Comparison of ENCODE assay signal across 10 cellular contexts in genomic region chr9:113654605-113655193, GRCh38.
DNase-seq lines count a peak whose midpoint lies in the region; ATAC-seq and TF ChIP-seq lines count a peak whose summit lies in the region.
"Had no signal": no experiment of that assay in that cellular context is flagged by ENCODE, and none has a peak within 500 bp of the region (broad histone marks: within the 10 kb centered on the region; RNA-seq: fewer than 3 reads in every experiment).

No MANE protein-coding gene starts in this region.

- no peak for TF ChIP-seq CTCF in SK-N-SH (IDR thresholded peaks at IDR 0.05)
- TF ChIP-seq CTCF in fibroblast of mammary gland (conservative IDR thresholded peaks at IDR 0.05; ENCODE audit: control insufficient read depth, insufficient read depth, low read depth, low read length), result no peak
- no peak for TF ChIP-seq CTCF in tibial artery (IDR thresholded peaks at IDR 0.05)
- no peak for TF ChIP-seq CTCF in GM13976 (IDR thresholded peaks at IDR 0.05; ENCODE audit: borderline replicate concordance, control extremely low read depth, extremely low read depth, insufficient read depth, missing control alignments)

- no peak for TF ChIP-seq RAD21 in SK-N-SH (IDR thresholded peaks at IDR 0.05; ENCODE audit: low read length)

- H3K9ac ChIP-seq in SK-N-SH (no peak overlapping the region; the same call in 1 of the 2 replicates), muscle layer of colon (ENCODE audit: low read length) (no peak overlapping the region)

- H3K79me2 ChIP-seq in SK-N-SH (ENCODE audit: insufficient read depth), result no peaks in the 10 kb centered on the region

- in situ Hi-C loops in GM13976 (cut with MboI; ENCODE audit: low sequenced_read_pairs, unreplicated experiment), result loop anchor here (5.0 to 25.0 kb wide), 3 partner anchors 67 to 517 kb away; no protein-coding TSS in a partner anchor

- intact Hi-C loops in tibial artery (cut with DNase I; ENCODE audit: low total_unique reads), result loop anchor here (2.0 to 10.0 kb wide), 3 partner anchors 64 to 380 kb away; partner anchors contain the start of genes CDC26 and PRPF4

- POLR2A ChIA-PET in SK-N-SH (lab: Yijun Ruan, JAX), result interaction anchor here (0.8 to 2.1 kb wide), 5 partner anchors 61 to 244 kb away, joined by 3 to 13 read pairs (median 4); partner anchors contain the start of genes C9orf43 and POLE3

- CTCF ChIA-PET in SK-N-SH (lab: Yijun Ruan, JAX), result interaction anchor here (0.7 to 19.0 kb wide), 35 partner anchors 11 to 380 kb away, joined by 3 to 1335 read pairs (median 6); partner anchors contain the start of genes ALAD, C9orf43, CDC26 and POLE3

- H3K27ac ChIP-seq in SK-N-SH (ENCODE audit: low read depth in 2 of 2, low read length in 1 of 2), result peak overlapping the region; percentile 7 to 44; a peak in 1 of 4 replicates
- peak overlapping the region; percentile 62 for H3K27ac ChIP-seq in muscle layer of colon (ENCODE audit: low read depth, low read length)
- H3K27ac ChIP-seq in tibial artery, result peak overlapping the region; percentile 65 to 74
- H3K27ac ChIP-seq: 22Rv1, HL-60 had no signal

- peak overlapping the region; percentile 13; the same call in 1 of the 2 replicates for H3K4me2 ChIP-seq in SK-N-SH

- no peaks in the 10 kb centered on the region for H4K20me1 ChIP-seq in SK-N-SH (ENCODE audit: insufficient read depth)

- peak overlapping the region; percentile 75; the same call in 1 of the 2 replicates for H2AFZ ChIP-seq in SK-N-SH (ENCODE audit: low read depth)

- no peak overlapping the region for H3K4me3 ChIP-seq in SK-N-SH (ENCODE audit: low read depth in 2 of 2, low read length in 1 of 2)
- H3K4me3 ChIP-seq in fibroblast of mammary gland (ENCODE audit: control insufficient read depth, low read depth, low read length), result no peak overlapping the region
- no peak overlapping the region for H3K4me3 ChIP-seq in muscle layer of colon (ENCODE audit: low read depth in 1 of 2, low read length in 2 of 2)
- no peak overlapping the region for H3K4me3 ChIP-seq in tibial artery

- H3K36me3 ChIP-seq in SK-N-SH (replicated peaks in 1 of 2; ENCODE audit: control insufficient read depth in 1 of 2, insufficient read depth in 2 of 2, low read length in 1 of 2) (no peaks in the 10 kb centered on the region), muscle layer of colon (ENCODE audit: insufficient read depth, low read length) (no peaks in the 10 kb centered on the region), tibial artery (no peaks in the 10 kb centered on the region)

- no peak for DNase-seq in SK-N-SH
- peak; percentile 50 for DNase-seq in fibroblast of mammary gland (ENCODE audit: low read depth)
- peak in 1 of 2 donors; percentile 83 for DNase-seq in tibial artery
- DNase-seq in NCI-H2196 (lab: John Stamatoyannopoulos, UW; ENCODE audit: unreplicated experiment), result no peak
- DNase-seq in GM13976 (ENCODE audit: low spot score), result no peak

- peaks cover 14% of the 10 kb centered on the region for H3F3A ChIP-seq in SK-N-SH (replicated peaks; ENCODE audit: insufficient read depth)

- TF ChIP-seq EP300 in SK-N-SH (IDR thresholded peaks at IDR 0.05; ENCODE audit: borderline replicate concordance in 1 of 2, low read depth in 1 of 2, low read length in 1 of 2), result no peak

- H3K4me1 ChIP-seq in SK-N-SH (ENCODE audit: control insufficient read depth in 1 of 2, insufficient read depth in 2 of 2, low read depth in 1 of 2, low read length in 1 of 2) (peaks cover 22 to 38% of the 10 kb centered on the region in 2 experiments), muscle layer of colon (ENCODE audit: insufficient read depth, low read length) (peaks cover 21% of the 10 kb centered on the region), tibial artery (peaks cover 0 to 20% (median 14%) of the 10 kb centered on the region in 4 donors)

- H3K9me3 ChIP-seq in SK-N-SH (no peaks in the 10 kb centered on the region), muscle layer of colon (ENCODE audit: low read length) (no peaks in the 10 kb centered on the region), tibial artery (no peaks in the 10 kb centered on the region)

- ATAC-seq in SK-N-SH treated with all-trans-retinoic acid at 6 μM for 48 hours (no peak), HG03460 (IDR thresholded peaks at IDR 0.05; ENCODE audit: unreplicated experiment) (no peak)

- H3K27me3 ChIP-seq in SK-N-SH (ENCODE audit: insufficient read depth) (no peaks in the 10 kb centered on the region), muscle layer of colon (ENCODE audit: control insufficient read depth in 1 of 2, insufficient read depth in 2 of 2, low read length in 2 of 2) (no peaks in the 10 kb centered on the region), tibial artery (peaks cover 0 to 10% of the 10 kb centered on the region in 2 donors)

- WGBS in SK-N-SH (ENCODE audit: low lambda C conversion rate), result 89% methylated on average over 10 of the region's 10 CpGs

- H3K9me2 ChIP-seq in SK-N-SH, result no peaks in the 10 kb centered on the region

TF ChIP-seq in SK-N-SH, 30 proteins besides CTCF, POLR2A, EP300 and RAD21:
- TF ChIP-seq NFIC (IDR thresholded peaks at IDR 0.05; ENCODE audit: borderline replicate concordance), result no peak
- TF ChIP-seq TEAD4 (IDR thresholded peaks at IDR 0.05; ENCODE audit: borderline replicate concordance, insufficient read depth), result no peak
- TF ChIP-seq MAX (IDR thresholded peaks at IDR 0.05; ENCODE audit: low read depth), result no peak
- TF ChIP-seq USF2 (IDR thresholded peaks at IDR 0.05; ENCODE audit: borderline replicate concordance, low read depth, low read length), result no peak
- no peak for TF ChIP-seq PBX3 (IDR thresholded peaks at IDR 0.05)
- TF ChIP-seq TAF1 (IDR thresholded peaks at IDR 0.05; ENCODE audit: borderline replicate concordance, low read depth, low read length), result no peak
- TF ChIP-seq FOSL2 (IDR thresholded peaks at IDR 0.05; ENCODE audit: borderline replicate concordance, low read depth), result no peak
- no peak for TF ChIP-seq GATA2 (CRISPR knock-in tag; IDR thresholded peaks at IDR 0.05)
- no peak for TF ChIP-seq RXRA (IDR thresholded peaks at IDR 0.05; ENCODE audit: borderline replicate concordance, low read depth)
TF ChIP-seq in SK-N-SH: peak in this region for 0.

TF ChIP-seq in SK-N-SH treated with all-trans-retinoic acid at 6 μM for 48 hours, 23 proteins besides CTCF, POLR2A, EP300 and RAD21 (continues in another document):
- TF ChIP-seq PPARA (CRISPR knock-in tag; IDR thresholded peaks at IDR 0.05; ENCODE audit: borderline replicate concordance), result no peak
- TF ChIP-seq OSR1 (CRISPR knock-in tag; IDR thresholded peaks at IDR 0.05), result no peak
- TF ChIP-seq SNAI2 (CRISPR knock-in tag; IDR thresholded peaks at IDR 0.05), result no peak
- TF ChIP-seq POU6F1 (CRISPR knock-in tag; IDR thresholded peaks at IDR 0.05; ENCODE audit: borderline replicate concordance, low read depth), result no peak
- TF ChIP-seq ZC3H10 (CRISPR knock-in tag; IDR thresholded peaks at IDR 0.05), result no peak
- TF ChIP-seq GLIS3 (CRISPR knock-in tag; IDR thresholded peaks at IDR 0.05), result no peak
- TF ChIP-seq ZFP30 (CRISPR knock-in tag; IDR thresholded peaks at IDR 0.05), result no peak
- no peak for TF ChIP-seq ESRRG (CRISPR knock-in tag; IDR thresholded peaks at IDR 0.05)
- TF ChIP-seq TCF4 (CRISPR knock-in tag; IDR thresholded peaks at IDR 0.05; ENCODE audit: borderline replicate concordance), result no peak
- TF ChIP-seq RARB (CRISPR knock-in tag; IDR thresholded peaks at IDR 0.05), result no peak
- no peak for TF ChIP-seq ZNF8 (CRISPR knock-in tag; IDR thresholded peaks at IDR 0.05)
- no peak for TF ChIP-seq TOX (CRISPR knock-in tag; IDR thresholded peaks at IDR 0.05; ENCODE audit: borderline replicate concordance)
- no peak for TF ChIP-seq TSHZ2 (CRISPR knock-in tag; IDR thresholded peaks at IDR 0.05)
- TF ChIP-seq ZNF70 (CRISPR knock-in tag; IDR thresholded peaks at IDR 0.05), result no peak
